8 cellular contexts compared by ENCODE assay signal in genomic region chr1:233328661-233329498, GRCh38. TPM values are rescaled to one million over a fixed set of nuclear protein-coding genes. Genes with fewer than 3 reads are reported as not detected.
A peak's percentile ranks its signal among the peaks of the same experiment; 100 is the strongest.
DNase-seq lines count a peak whose midpoint lies in the region; ATAC-seq, FAIRE-seq and TF ChIP-seq lines count a peak whose summit lies in the region.

No MANE protein-coding gene starts in this region.

- DNase-seq in activated CD8-positive, alpha-beta memory T cell treated with anti-CD3 and anti-CD28 coated beads for 24 hours = peak; percentile 60
- no peak for DNase-seq in activated CD8-positive, alpha-beta memory T cell treated with anti-CD3 and anti-CD28 coated beads, Interleukin-2, amount 50 U/mL, for 48 hours
- peak in 2 of 34 experiments; percentile 3 to 6 for DNase-seq in T-cell
- DNase-seq in fibroblast of mammary gland (ENCODE audit: low read depth) = no peak
- no peak for DNase-seq in prostate gland (ENCODE audit: low spot score)
- DNase-seq in OCI-M2 (lab: John Stamatoyannopoulos, UW; ENCODE audit: unreplicated experiment) = no peak
- no peak for DNase-seq in omental fat pad (ENCODE audit: low spot score)
- no peak for DNase-seq in GM12891 (ENCODE audit: insufficient read length, low spot score)

- H3K4me1 Mint-ChIP-seq in T-cell = peaks cover 14 to 18% (median 15%) of the 10 kb centered on the region in 3 donors

- CTCF ChIA-PET in T-cell (lab: Charles Lee) = no interaction called here

- no peak for FAIRE-seq in GM12891 (lab: Jason Lieb, UNC)

- H3K9me3 ChIP-seq in prostate gland = no peaks in the 10 kb centered on the region

- H3K36me3 Mint-ChIP-seq in T-cell = no peaks in the 10 kb centered on the region

- H3K36me3 ChIP-seq in prostate gland = no peaks in the 10 kb centered on the region

- no peaks in the 10 kb centered on the region for H3K4me1 ChIP-seq in prostate gland (replicated peaks)

- ATAC-seq in T-cell (replicated peaks in 1 of 4) (no peak), omental fat pad (ENCODE audit: low FRiP score) (no peak)

- H3K9me3 Mint-ChIP-seq in T-cell = no peaks in the 10 kb centered on the region

- TF ChIP-seq CTCF in fibroblast of mammary gland (conservative IDR thresholded peaks at IDR 0.05; ENCODE audit: control insufficient read depth, insufficient read depth, low read depth, low read length) = no peak
- TF ChIP-seq CTCF in prostate gland (IDR thresholded peaks at IDR 0.05) = no peak
- no peak for TF ChIP-seq CTCF in omental fat pad (IDR thresholded peaks at IDR 0.05)

- no peaks in the 10 kb centered on the region for H3K27me3 ChIP-seq in prostate gland (replicated peaks; ENCODE audit: insufficient read depth)

- peaks cover 4 to 7% of the 10 kb centered on the region in 2 donors for H3K27me3 Mint-ChIP-seq in T-cell

- intact Hi-C loops in prostate gland (cut with DNase I) = no loop called here

- POLR2A ChIA-PET in T-cell (lab: Charles Lee) = no interaction called here

- peak overlapping the region; percentile 23 for H3K4me3 ChIP-seq in fibroblast of mammary gland (ENCODE audit: control insufficient read depth, low read depth, low read length)
- H3K4me3 ChIP-seq in prostate gland = peak overlapping the region; percentile 50 to 61

- whole genome bisulfite sequencing in prostate gland = 29% methylated on average over 39 of the region's 40 CpGs

- no peak overlapping the region for H3K27ac Mint-ChIP-seq in T-cell

- peak overlapping the region; percentile 66 to 73 (median 70) for H3K4me3 Mint-ChIP-seq in T-cell

- H3K27ac ChIP-seq in prostate gland = no peak overlapping the region

- TF ChIP-seq POLR2A in prostate gland (IDR thresholded peaks at IDR 0.05) = no peak
- no peak for TF ChIP-seq POLR2A in GM12891 (IDR thresholded peaks at IDR 0.05; ENCODE audit: low read depth, low read length)

TF ChIP-seq in GM12891, 5 proteins besides CTCF, POLR2A, EP300 and RAD21:
- no peak for TF ChIP-seq TAF1 (IDR thresholded peaks at IDR 0.05; ENCODE audit: low read depth, low read length)

RNA-seq across cellular contexts. Expression of gene MAP3K21, which starts 1.4 kb away (rescaled TPM):
- total RNA-seq in T-cell = 1 to 10 TPM; 1.0 to 2.4 (median 1.7) TPM
- total RNA-seq in prostate gland = 10 to 100 TPM in 1 of 2 donors, 1 to 10 TPM in 1; 4.7 to 76.1 TPM
- 1 to 10 TPM; 1.3 to 5.5 (median 3.0) TPM for total RNA-seq in omental fat pad
- 0.03 TPM for polyA plus RNA-seq in GM12891 (2012; ENCODE audit: low read depth, missing spikeins)

RNA-seq across cellular contexts. Expression of gene PCNX2, which starts 33.4 kb away (rescaled TPM):
- total RNA-seq in T-cell (10 to 100 TPM; 47.2 to 91.7 (median 68.6) TPM), prostate gland (10 to 100 TPM in 1 of 2 donors, 1 to 10 TPM in 1; 8.4 to 23.2 TPM), omental fat pad (10 to 100 TPM in 2 of 4 donors, 1 to 10 TPM in 2; 7.3 to 16.6 (median 12.7) TPM)
- 3.1 TPM for polyA plus RNA-seq in GM12891 (2012; ENCODE audit: low read depth, missing spikeins)
